22 cellular contexts compared by ENCODE assay signal in genomic region chr7:84069036-84069435, GRCh38.
DNase-seq lines count a peak whose midpoint lies in the region; ATAC-seq and TF ChIP-seq lines count a peak whose summit lies in the region.
"Had no signal": no experiment of that assay in that cellular context is flagged by ENCODE, and none has a peak within 500 bp of the region (broad histone marks: within the 10 kb centered on the region; RNA-seq: fewer than 3 reads in every experiment).

No MANE protein-coding gene starts in this region.

- ATAC-seq in IMR-90 (ENCODE audit: low read depth) (no peak), left lobe of liver (no peak)
- ATAC-seq: CD8-positive, alpha-beta T cell; HepG2; K562; PC-3; T-cell had no signal

- no peak overlapping the region for H3K4me2 ChIP-seq in IMR-90 (ENCODE audit: low read depth, low read length)

- H2AK9ac ChIP-seq in IMR-90 (replicated peaks; ENCODE audit: low read depth, low read length, poor library complexity), result no peak overlapping the region

- H3K9me3 ChIP-seq in IMR-90 (ENCODE audit: control insufficient read depth, insufficient read depth, low read length), result no peaks in the 10 kb centered on the region
- no peaks in the 10 kb centered on the region for H3K9me3 ChIP-seq in SK-N-MC (ENCODE audit: low read depth, low read length)

- H2BK5ac ChIP-seq in IMR-90 (ENCODE audit: low read depth, low read length, poor library complexity, severe bottlenecking), result no peak overlapping the region

- peaks cover 6% of the 10 kb centered on the region for H3K36me3 Mint-ChIP-seq in nephron (ENCODE audit: low read depth)
- H3K36me3 Mint-ChIP-seq: CD8-positive, alpha-beta T cell; T-cell had no signal

- H2AK5ac ChIP-seq in IMR-90 (ENCODE audit: low read depth, low read length), result no peak overlapping the region

- peaks cover 19% of the 10 kb centered on the region for H3K4me1 Mint-ChIP-seq in nephron
- H3K4me1 Mint-ChIP-seq: B cell had no signal

- H4K20me1 ChIP-seq in IMR-90 (ENCODE audit: insufficient read depth, low read length), result no peaks in the 10 kb centered on the region

- no peak for TF ChIP-seq CTCF in IMR-90 (conservative IDR thresholded peaks at IDR 0.05; ENCODE audit: low read depth, low read length)
- TF ChIP-seq CTCF in nephron (IDR thresholded peaks at IDR 0.05; ENCODE audit: unreplicated experiment in 3 of 3), result no peak

- in situ Hi-C loops in IMR-90 (cut with MboI; ENCODE audit: low sequenced_read_pairs), result no loop called here

- no CpG with 5 or more reads among the region's 1 CpG for WGBS in IMR-90 (ENCODE audit: extremely low coverage in 2 of 2, insufficient read length in 1 of 2), 2 experiments

- TF ChIP-seq POLR2A in IMR-90 (IDR thresholded peaks at IDR 0.05; ENCODE audit: low read depth, low read length) (no peak), erythroblast (IDR thresholded peaks at IDR 0.05; ENCODE audit: low read length) (no peak)

- H2BK15ac ChIP-seq in IMR-90 (ENCODE audit: low read depth, low read length), result no peak overlapping the region

- no peak overlapping the region for H4K8ac ChIP-seq in IMR-90 (ENCODE audit: low read depth in 2 of 2, low read length in 2 of 2)

- H3K36me3 ChIP-seq in IMR-90 (ENCODE audit: control insufficient read depth, insufficient read depth, low read length), result peaks cover 1% of the 10 kb centered on the region; the same call in 1 of the 2 replicates
- no peaks in the 10 kb centered on the region for H3K36me3 ChIP-seq in SK-N-MC (ENCODE audit: insufficient read depth, low read length)

- H3K4me1 ChIP-seq in IMR-90 (ENCODE audit: control insufficient read depth, insufficient read depth, low read length), result peaks cover 3% of the 10 kb centered on the region

- H3K18ac ChIP-seq in IMR-90 (ENCODE audit: low read depth, low read length), result no peak overlapping the region; the same call in 1 of the 2 replicates

- peaks cover 3% of the 10 kb centered on the region for H3K9me3 Mint-ChIP-seq in nephron
- H3K9me3 Mint-ChIP-seq: CD8-positive, alpha-beta T cell; T-cell had no signal

- H3K56ac ChIP-seq in IMR-90 (ENCODE audit: extremely low read depth, insufficient read depth, low read length), result no peak overlapping the region

- H2BK120ac ChIP-seq in IMR-90 (ENCODE audit: low read depth, low read length), result no peak overlapping the region

- dilution Hi-C loops in IMR-90 (cut with HindIII; ENCODE audit: low sequenced_read_pairs, unreplicated experiment), result no loop called here

- H4K91ac ChIP-seq in IMR-90 (ENCODE audit: insufficient read depth, low read depth, low read length), result no peak overlapping the region

- H3K23ac ChIP-seq in IMR-90 (ENCODE audit: low read depth, low read length), result no peak overlapping the region

- intact Hi-C loops in IMR-90 (cut with micrococcal nuclease), result no loop called here

- H3K4me3 Mint-ChIP-seq in nephron, result no peak overlapping the region
- H3K4me3 Mint-ChIP-seq: B cell; CD8-positive, alpha-beta T cell; T-cell had no signal

- H3K27me3 ChIP-seq in IMR-90 (ENCODE audit: control insufficient read depth, insufficient read depth, low read length), result no peaks in the 10 kb centered on the region

- H3K27ac ChIP-seq in IMR-90 (ENCODE audit: insufficient read depth, low read length) (no peak overlapping the region), SK-N-MC (peak overlapping the region; percentile 64)
- H3K27ac ChIP-seq: C4-2B had no signal

- H3K9me1 ChIP-seq in IMR-90 (ENCODE audit: insufficient read depth, low read length), result no peaks in the 10 kb centered on the region

- no peak overlapping the region for H3K9ac ChIP-seq in IMR-90 (ENCODE audit: low read depth, low read length)
- H3K9ac ChIP-seq in SK-N-MC (ENCODE audit: insufficient read length), result no peak overlapping the region

- POLR2A ChIA-PET in IMR-90 (lab: Charles Lee; ENCODE audit: unreplicated experiment), result no interaction called here

- H4K5ac ChIP-seq in IMR-90 (ENCODE audit: low read depth, low read length), result peak overlapping the region; percentile 63; the same call in 1 of the 2 replicates

- no peak for DNase-seq in IMR-90
- no peak for DNase-seq in SK-N-MC (ENCODE audit: low read depth, low spot score)
- DNase-seq in erythroblast (lab: John Stamatoyannopoulos, UW), result peak; percentile 2 to 9
- DNase-seq in NCI-H446 treated with DMSO at 0.1 percent for 48 hours (lab: John Stamatoyannopoulos, UW), result no peak
- no peak for DNase-seq in stimulated activated CD4-positive, alpha-beta T cell treated with anti-CD3 and anti-CD28 coated beads, Interleukin-1b, Interleukin-23, amount 100 ng/mL, for 48 hours
- DNase-seq in left lobe of liver (ENCODE audit: low spot score), result no peak
- DNase-seq: CD8-positive, alpha-beta T cell; Kasumi-1; MV-4-11; NCI-H1105 treated with DMSO at 0.1 percent for 48 hours; NCI-H146; NCI-H1930; NCI-H2227 treated with DMSO at 0.1 percent for 48 hours; NCI-H510A treated with DMSO at 0.1 percent for 48 hours; NCI-H748 treated with DMSO at 0.1 percent for 48 hours; PC-3; T-cell had no signal

- H3K4me3 ChIP-seq in IMR-90 (ENCODE audit: insufficient read depth, low read depth, low read length) (no peak overlapping the region), SK-N-MC (no peak overlapping the region)
- H3K4me3 ChIP-seq: K562 had no signal

- peaks cover 3 to 22% of the 10 kb centered on the region in 2 experiments; a peak in 3 of 4 replicates for H3K79me1 ChIP-seq in IMR-90 (ENCODE audit: low read depth in 1 of 2, low read length in 2 of 2)

- H3K27ac Mint-ChIP-seq in nephron, result peak overlapping the region in 2 of 3 experiments; percentile 31 to 47
- H3K27ac Mint-ChIP-seq: B cell; CD8-positive, alpha-beta T cell; T-cell had no signal

- no peak overlapping the region for H3K14ac ChIP-seq in IMR-90 (replicated peaks; ENCODE audit: low read depth, low read length)

- H3K4ac ChIP-seq in IMR-90 (ENCODE audit: low read depth, low read length), result no peak overlapping the region

- H2BK20ac ChIP-seq in IMR-90 (ENCODE audit: low read depth, low read length), result no peak overlapping the region

- no peak for TF ChIP-seq RAD21 in IMR-90 (IDR thresholded peaks at IDR 0.05; ENCODE audit: low read length)

- no peak overlapping the region for H2AFZ ChIP-seq in IMR-90 (replicated peaks; ENCODE audit: low read length, poor library complexity)

- CTCF ChIA-PET in IMR-90 (lab: Yijun Ruan, JAX), result no interaction called here

- BruUV-seq in IMR-90 (replicated peaks; lab: Mats Ljungman, UMichigan), result no TSS peak

- no peaks in the 10 kb centered on the region for H3K27me3 Mint-ChIP-seq in nephron (ENCODE audit: low read depth)
- H3K27me3 Mint-ChIP-seq: B cell, T-cell had no signal

TF ChIP-seq in IMR-90, 13 proteins besides CTCF, POLR2A, EP300 and RAD21:
- TF ChIP-seq NFE2L2 (IDR thresholded peaks at IDR 0.05; ENCODE audit: low read depth, low read length), result no peak
- no peak for TF ChIP-seq ELK1 (IDR thresholded peaks at IDR 0.05; ENCODE audit: borderline replicate concordance, low read depth, low read length)
- TF ChIP-seq MXI1 (IDR thresholded peaks at IDR 0.05; ENCODE audit: borderline replicate concordance, low read depth, low read length), result no peak
- no peak for TF ChIP-seq SMC3 (IDR thresholded peaks at IDR 0.05; ENCODE audit: low read depth, low read length)
- no peak for TF ChIP-seq BHLHE40 (IDR thresholded peaks at IDR 0.05; ENCODE audit: low read depth, low read length)
- TF ChIP-seq USF2 (IDR thresholded peaks at IDR 0.05; ENCODE audit: low read depth, low read length), result no peak
- TF ChIP-seq FOS (IDR thresholded peaks at IDR 0.05; ENCODE audit: low read depth, low read length), result no peak
- TF ChIP-seq MAZ (IDR thresholded peaks at IDR 0.05; ENCODE audit: borderline replicate concordance, low read depth, low read length), result no peak
- no peak for TF ChIP-seq RFX5 (IDR thresholded peaks at IDR 0.05; ENCODE audit: low read depth, low read length)

Comparison
In these comparisons a context has a peak if more than half of its experiments do, and no peak if none do; other contexts are left out.
1. DNase-seq: peak in erythroblast (2 of 2); none in IMR-90 (single experiment), SK-N-MC (single experiment), NCI-H446 treated with DMSO at 0.1 percent for 48 hours (single experiment), stimulated activated CD4-positive, alpha-beta T cell treated with anti-CD3 and anti-CD28 coated beads, Interleukin-1b, Interleukin-23, amount 100 ng/mL, for 48 hours (single experiment) and left lobe of liver (single experiment).